8 cellular contexts compared by ENCODE assay signal in genomic region chr11:100576044-100577021, GRCh38.
DNase-seq lines count a peak whose midpoint lies in the region; ATAC-seq, FAIRE-seq and TF ChIP-seq lines count a peak whose summit lies in the region.

No MANE protein-coding gene starts in this region.

- in situ Hi-C loops in transverse colon (cut with MboI; ENCODE audit: low pct_ligation_motif_present in 1 of 4, low pct_unique_long_range_greater_than_20kb in 1 of 4, low sequenced_read_pairs in 3 of 4) = loop anchor here (5.0 to 25.0 kb wide), 5 partner anchors 278 to 358 kb away; no protein-coding TSS in a partner anchor

- H3K4me3 Mint-ChIP-seq in brain = peak overlapping the region in 4 of 5 experiments; percentile 5 to 80 (median 24)

- no peaks in the 10 kb centered on the region for H3K9me3 Mint-ChIP-seq in brain

- H3K9ac ChIP-seq in kidney (ENCODE audit: low read length in 2 of 2) = no peak overlapping the region

- H3K4me3 ChIP-seq in kidney (ENCODE audit: low read length in 2 of 2) (no peak overlapping the region), transverse colon (no peak overlapping the region)

- no peaks in the 10 kb centered on the region for H3K27me3 ChIP-seq in transverse colon

- H3K36me3 Mint-ChIP-seq in brain = no peaks in the 10 kb centered on the region

- no peak for TF ChIP-seq EP300 in transverse colon (IDR thresholded peaks at IDR 0.05; ENCODE audit: low read depth)

- no peak overlapping the region for H3K27ac ChIP-seq in kidney (ENCODE audit: low read depth in 2 of 2, low read length in 2 of 2)
- no peak overlapping the region for H3K27ac ChIP-seq in transverse colon

- H3K4me1 Mint-ChIP-seq in brain = peaks cover 19% of the 10 kb centered on the region

- WGBS in transverse colon (ENCODE audit: low coverage in 1 of 2), 2 donors = 34 to 39% methylated on average over 6 of the region's 6 CpGs

- peak; percentile 90 for ATAC-seq in GM19351 (IDR thresholded peaks at IDR 0.05; ENCODE audit: unreplicated experiment)
- ATAC-seq in HG03342 (IDR thresholded peaks at IDR 0.05; ENCODE audit: unreplicated experiment) = peak; percentile 82
- ATAC-seq in GM19397 (IDR thresholded peaks at IDR 0.05; ENCODE audit: unreplicated experiment) = no peak

- FAIRE-seq in kidney (lab: Jason Lieb, UNC) = peak; percentile 92

- H3K9me3 ChIP-seq in kidney (ENCODE audit: control insufficient read depth in 1 of 2, low read length in 2 of 2) (no peaks in the 10 kb centered on the region), transverse colon (no peaks in the 10 kb centered on the region)

- intact Hi-C loops in kidney (cut with DNase I) (loop anchor here (10.0 kb wide), 1 partner anchor 358 kb away; no protein-coding TSS in a partner anchor), transverse colon (cut with DNase I; ENCODE audit: low total_unique reads) (loop anchor here (5.0 to 10.0 kb wide), 2 partner anchors 108 to 356 kb away; partner anchors contain the start of gene ARHGAP42)

- TF ChIP-seq CTCF in brain (conservative IDR thresholded peaks at IDR 0.05) = peak; percentile 92 to 93
- peak; percentile 84 for TF ChIP-seq CTCF in kidney (IDR thresholded peaks at IDR 0.05; ENCODE audit: borderline replicate concordance, extremely low read depth, insufficient read depth)
- TF ChIP-seq CTCF in transverse colon (IDR thresholded peaks at IDR 0.05) = peak; percentile 71 to 83 (median 78)

- H3K4me1 ChIP-seq in kidney (ENCODE audit: control insufficient read depth in 1 of 2, insufficient read depth in 1 of 2, low read depth in 1 of 2, low read length in 2 of 2) (peaks cover 0 to 7% of the 10 kb centered on the region in 2 donors), transverse colon (no peaks in the 10 kb centered on the region)

- peak overlapping the region in 2 of 5 experiments; percentile 5 to 15 for H3K27ac Mint-ChIP-seq in brain

- DNase-seq in DMS 273 (lab: John Stamatoyannopoulos, UW; ENCODE audit: unreplicated experiment) (peak; percentile 63), NCI-H748 treated with DMSO at 0.1 percent for 48 hours (lab: John Stamatoyannopoulos, UW) (peak; percentile 38), kidney (no peak), transverse colon (no peak)

- no peak for TF ChIP-seq POLR2A in transverse colon (IDR thresholded peaks at IDR 0.05)

- no peaks in the 10 kb centered on the region for H3K36me3 ChIP-seq in kidney (ENCODE audit: control insufficient read depth in 1 of 2, insufficient read depth in 2 of 2, low read length in 2 of 2)
- no peaks in the 10 kb centered on the region for H3K36me3 ChIP-seq in transverse colon

- H3K27me3 Mint-ChIP-seq in brain = no peaks in the 10 kb centered on the region

Comparison
In these comparisons a context has a peak if more than half of its experiments do, and no peak if none do; other contexts are left out.
1. DNase-seq: peak in DMS 273 (single experiment) and NCI-H748 treated with DMSO at 0.1 percent for 48 hours (single experiment); none in kidney (single experiment) and transverse colon (single experiment).
2. Peak in every context shown above with its lines, with median percentiles within 50 percentile points of each other: CTCF ChIP-seq.